In the genomic region with DNA sequence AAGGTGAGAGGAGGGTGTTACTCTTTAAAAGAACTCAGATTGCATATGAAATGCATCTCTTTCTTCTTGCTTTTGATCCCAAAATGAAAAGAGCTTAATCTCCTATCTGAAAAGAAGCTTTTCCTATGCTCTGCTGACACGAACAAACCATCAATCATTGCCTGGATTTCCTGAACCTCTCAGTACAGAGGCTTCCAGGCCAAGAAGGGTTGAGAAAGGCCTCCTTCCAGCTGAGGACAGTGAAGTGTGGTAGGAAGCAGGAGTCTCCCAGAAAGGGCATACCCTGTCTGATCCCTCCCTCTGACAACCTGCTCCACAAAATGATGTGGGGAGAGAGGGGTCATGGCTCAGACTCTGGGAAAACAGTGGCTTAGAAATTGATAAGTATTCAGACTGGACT, we compare ENCODE assay signal across 1 cellular context.
TF ChIP-seq lines count a peak whose summit lies in the region.

No MANE protein-coding gene starts in this region.

TF ChIP-seq in H1, 55 proteins besides CTCF, POLR2A, EP300 and RAD21 (continued from another document):
- TF ChIP-seq, protein P1, sequence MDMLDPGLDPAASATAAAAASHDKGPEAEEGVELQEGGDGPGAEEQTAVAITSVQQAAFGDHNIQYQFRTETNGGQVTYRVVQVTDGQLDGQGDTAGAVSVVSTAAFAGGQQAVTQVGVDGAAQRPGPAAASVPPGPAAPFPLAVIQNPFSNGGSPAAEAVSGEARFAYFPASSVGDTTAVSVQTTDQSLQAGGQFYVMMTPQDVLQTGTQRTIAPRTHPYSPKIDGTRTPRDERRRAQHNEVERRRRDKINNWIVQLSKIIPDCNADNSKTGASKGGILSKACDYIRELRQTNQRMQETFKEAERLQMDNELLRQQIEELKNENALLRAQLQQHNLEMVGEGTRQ (IDR thresholded peaks at IDR 0.05; ENCODE audit: low read length): no peak
- TF ChIP-seq CREB1 (IDR thresholded peaks at IDR 0.05): no peak
- no peak for TF ChIP-seq ASH2L (IDR thresholded peaks at IDR 0.05; ENCODE audit: low read length)
- no peak for TF ChIP-seq HDAC6 (IDR thresholded peaks at IDR 0.05; ENCODE audit: low read depth, low read length)
- no peak for TF ChIP-seq TAF7 (optimal IDR thresholded peaks at IDR 0.05; ENCODE audit: borderline replicate concordance, low read depth, low read length)
- TF ChIP-seq SIN3A (conservative IDR thresholded peaks at IDR 0.05 in 1 of 2, IDR thresholded peaks at IDR 0.05 in 1 of 2; ENCODE audit: low read depth in 1 of 2, low read length in 2 of 2): no peak
- TF ChIP-seq, protein P2, sequence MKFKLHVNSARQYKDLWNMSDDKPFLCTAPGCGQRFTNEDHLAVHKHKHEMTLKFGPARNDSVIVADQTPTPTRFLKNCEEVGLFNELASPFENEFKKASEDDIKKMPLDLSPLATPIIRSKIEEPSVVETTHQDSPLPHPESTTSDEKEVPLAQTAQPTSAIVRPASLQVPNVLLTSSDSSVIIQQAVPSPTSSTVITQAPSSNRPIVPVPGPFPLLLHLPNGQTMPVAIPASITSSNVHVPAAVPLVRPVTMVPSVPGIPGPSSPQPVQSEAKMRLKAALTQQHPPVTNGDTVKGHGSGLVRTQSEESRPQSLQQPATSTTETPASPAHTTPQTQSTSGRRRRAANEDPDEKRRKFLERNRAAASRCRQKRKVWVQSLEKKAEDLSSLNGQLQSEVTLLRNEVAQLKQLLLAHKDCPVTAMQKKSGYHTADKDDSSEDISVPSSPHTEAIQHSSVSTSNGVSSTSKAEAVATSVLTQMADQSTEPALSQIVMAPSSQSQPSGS (IDR thresholded peaks at IDR 0.05; ENCODE audit: low read length): no peak
- TF ChIP-seq SP4 (IDR thresholded peaks at IDR 0.05; ENCODE audit: low read length): no peak
- TF ChIP-seq CHD1 (IDR thresholded peaks at IDR 0.05; ENCODE audit: low read depth, low read length): no peak
